Comparison of ENCODE assay signal across 19 cellular contexts in genomic region chr3:195176776-195177175, GRCh38.
"Had no signal": no experiment of that assay in that cellular context is flagged by ENCODE, and none has a peak within 500 bp of the region (broad histone marks: within the 10 kb centered on the region; RNA-seq: fewer than 3 reads in every experiment).

No MANE protein-coding gene starts in this region.

- H3K27ac ChIP-seq: KMS-11 had no signal

- H3K4me3 Mint-ChIP-seq: T-cell had no signal

- H3K9me3 Mint-ChIP-seq: T-cell had no signal

- H3K9me3 ChIP-seq: SK-N-SH had no signal

- DNase-seq: IMR-90, Kasumi-1, MM.1S, NCI-H1092 treated with DMSO at 0.1 percent for 48 hours, NCI-H1436, NCI-H187, NCI-H2029, NCI-H2081 treated with DMSO at 0.1 percent for 48 hours, NCI-H2227 treated with DMSO at 0.1 percent for 48 hours, NCI-H524, NCI-H526 treated with DMSO at 0.1 percent for 48 hours, NCI-H748 treated with DMSO at 0.1 percent for 48 hours, Right ventricle myocardium superior, RPMI8226, SIG-M5, SK-N-SH, SW 1271, T-cell had no signal

- H3K9ac ChIP-seq: KMS-11, SK-N-SH had no signal

- H3K27me3 Mint-ChIP-seq: T-cell had no signal

- H3K27ac Mint-ChIP-seq: T-cell had no signal
